ENCODE assay signal across 8 cellular contexts in the genomic region with DNA sequence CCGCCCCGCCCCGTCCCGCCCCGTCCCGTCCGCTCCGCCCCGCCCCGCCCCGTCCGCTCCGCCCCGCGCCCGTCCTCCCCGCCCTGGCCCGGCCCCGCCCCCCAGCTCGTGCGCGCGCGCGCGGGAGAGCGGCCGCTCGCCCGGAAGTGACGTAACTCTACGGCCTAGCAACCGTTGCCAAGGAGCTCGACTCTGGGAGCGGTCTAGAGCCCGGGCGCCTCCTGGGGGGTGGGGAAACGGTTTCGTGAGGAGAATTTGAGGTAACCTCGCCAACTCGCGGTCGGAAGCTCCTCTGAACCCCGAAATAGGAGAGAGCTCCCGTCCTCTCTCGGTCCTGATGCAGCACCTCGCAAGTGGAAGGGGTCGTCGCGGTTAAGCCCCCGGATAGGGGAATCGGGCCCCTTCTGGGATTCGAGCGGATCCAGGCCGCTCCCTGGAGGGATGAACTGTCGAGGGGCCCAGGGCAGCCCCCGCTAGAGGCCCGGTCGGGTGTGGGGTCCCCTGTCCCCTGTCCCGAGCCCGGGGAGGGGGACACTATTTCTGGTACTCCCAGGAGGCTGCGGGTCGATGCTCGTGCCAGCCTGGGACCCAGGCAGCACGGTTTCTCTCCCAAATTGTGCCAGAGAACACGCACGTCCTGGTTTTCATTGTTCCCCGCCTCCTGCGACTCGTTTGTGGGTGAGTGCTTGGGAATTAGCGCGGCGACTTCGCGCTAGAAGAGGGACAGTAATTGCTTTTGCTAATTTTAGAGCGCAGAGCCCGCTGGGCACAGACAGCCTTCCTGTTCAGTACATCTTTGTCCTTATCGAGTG. TPM values are rescaled to one million over a fixed set of nuclear protein-coding genes. Genes with fewer than 3 reads are reported as not detected.
DNase-seq lines count a peak whose midpoint lies in the region; ATAC-seq and TF ChIP-seq lines count a peak whose summit lies in the region.

A gene with protein sequence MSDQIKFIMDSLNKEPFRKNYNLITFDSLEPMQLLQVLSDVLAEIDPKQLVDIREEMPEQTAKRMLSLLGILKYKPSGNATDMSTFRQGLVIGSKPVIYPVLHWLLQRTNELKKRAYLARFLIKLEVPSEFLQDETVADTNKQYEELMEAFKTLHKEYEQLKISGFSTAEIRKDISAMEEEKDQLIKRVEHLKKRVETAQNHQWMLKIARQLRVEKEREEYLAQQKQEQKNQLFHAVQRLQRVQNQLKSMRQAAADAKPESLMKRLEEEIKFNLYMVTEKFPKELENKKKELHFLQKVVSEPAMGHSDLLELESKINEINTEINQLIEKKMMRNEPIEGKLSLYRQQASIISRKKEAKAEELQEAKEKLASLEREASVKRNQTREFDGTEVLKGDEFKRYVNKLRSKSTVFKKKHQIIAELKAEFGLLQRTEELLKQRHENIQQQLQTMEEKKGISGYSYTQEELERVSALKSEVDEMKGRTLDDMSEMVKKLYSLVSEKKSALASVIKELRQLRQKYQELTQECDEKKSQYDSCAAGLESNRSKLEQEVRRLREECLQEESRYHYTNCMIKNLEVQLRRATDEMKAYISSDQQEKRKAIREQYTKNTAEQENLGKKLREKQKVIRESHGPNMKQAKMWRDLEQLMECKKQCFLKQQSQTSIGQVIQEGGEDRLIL (plus strand): TSS at position 174 of the 812 bp plus-strand sequence. CDS start 3,024 bp downstream, outside the sequence.

- H3F3A ChIP-seq in GM23338 (replicated peaks; ENCODE audit: low read depth) = no peaks in the 10 kb centered on the region

- H3K4me2 ChIP-seq in GM23338 = peak within 1 kb of the TSS; percentile 87

- H3K36me3 Mint-ChIP-seq in GM23338 (ENCODE audit: low read depth) = peaks cover 3% of the 10 kb centered on the region; the same call in 2 of the 3 replicates
- H3K36me3 Mint-ChIP-seq in activated T-helper 2 cell treated with anti-CD3 and anti-CD28 coated beads, Interferon-gamma antibody, Interleukin-2, Interleukin-4, amounts not matched to agents 10 μg/mL and 5 μg/mL and 100 μg/mL, durations not matched to agents 14 hours and 24 hours and 36 hours (ENCODE audit: low read depth) = no peaks in the 10 kb centered on the region
- no peaks in the 10 kb centered on the region for H3K36me3 Mint-ChIP-seq in naive thymus-derived CD8-positive, alpha-beta T cell
- no peaks in the 10 kb centered on the region for H3K36me3 Mint-ChIP-seq in stimulated activated naive B cell treated with anti-CD40 and anti-IgM and Interleukin-4, amounts not matched to agents 10 μg/mL and 1 μg/mL and 100 μg/mL, for 72 hours

- DNase-seq in DMS153 treated with DMSO at 0.1 percent for 48 hours (lab: John Stamatoyannopoulos, UW; ENCODE audit: unreplicated experiment) (peak; percentile 40), GM23338 (ENCODE audit: low spot score) (peak; percentile 98), LoVo (ENCODE audit: low spot score) (peak; percentile 98), RWPE1 (ENCODE audit: low spot score) (peak; percentile 95), fibroblast of peridontal ligament (ENCODE audit: extremely low read depth) (peak; percentile 93)
- peak; percentile 91 for DNase-seq in activated T-helper 2 cell treated with anti-CD3 and anti-CD28 coated beads, Interferon-gamma antibody, Interleukin-2, Interleukin-4, amounts not matched to agents 10 μg/mL and 5 μg/mL and 100 μg/mL, durations not matched to agents 14 hours and 24 hours and 36 hours (ENCODE audit: low spot score)
- DNase-seq in naive thymus-derived CD8-positive, alpha-beta T cell = peak; percentile 92 to 99 (median 94)
- DNase-seq in stimulated activated naive B cell treated with anti-CD40 and anti-IgM and Interleukin-4, amounts not matched to agents 10 μg/mL and 1 μg/mL and 100 μg/mL, for 72 hours = peak; percentile 85

- H3K4me1 ChIP-seq in GM23338 (ENCODE audit: insufficient read depth) = peaks cover 20% of the 10 kb centered on the region

- POLR2A ChIA-PET in RWPE1 (lab: Yijun Ruan, JAX; ENCODE audit: low non-redundant PET) = no interaction called here
- POLR2A ChIA-PET in naive thymus-derived CD8-positive, alpha-beta T cell (lab: Charles Lee) = interaction anchor here (1.0 to 1.7 kb wide), 6 partner anchors 8 to 462 kb away, joined by 3 to 7 read pairs (median 4); a partner anchor contains a TSS

- H3K27ac ChIP-seq in GM23338 (ENCODE audit: low read depth) (peak within 1 kb of the TSS; percentile 85), RWPE1 (peak within 1 kb of the TSS; percentile 85)

- CTCF ChIA-PET in RWPE1 (lab: Yijun Ruan, JAX) = interaction anchor here (1.1 kb wide), 1 partner anchor 156 kb away, joined by 3 read pairs; no protein-coding TSS in a partner anchor

- TF ChIP-seq CTCF in GM23338 (conservative IDR thresholded peaks at IDR 0.05; ENCODE audit: low read depth in 2 of 2) (0 out of 4 replicates have a peak, but pooled peaks of 1 of the 2 experiments have one; percentile 0), RWPE1 (conservative IDR thresholded peaks at IDR 0.05; ENCODE audit: low read depth) (no peak)

- ATAC-seq in GM23338 = peak; percentile 82
- ATAC-seq in naive thymus-derived CD8-positive, alpha-beta T cell = peak; percentile 87 to 92
- ATAC-seq in stimulated activated naive B cell treated with anti-CD40 and anti-IgM and Interleukin-4, amounts not matched to agents 10 μg/mL and 1 μg/mL and 100 μg/mL, for 72 hours (replicated peaks) = peak; percentile 96

- peak within 1 kb of the TSS; percentile 98 for H3K27ac Mint-ChIP-seq in GM23338
- H3K27ac Mint-ChIP-seq in activated T-helper 2 cell treated with anti-CD3 and anti-CD28 coated beads, Interferon-gamma antibody, Interleukin-2, Interleukin-4, amounts not matched to agents 10 μg/mL and 5 μg/mL and 100 μg/mL, durations not matched to agents 14 hours and 24 hours and 36 hours = peak within 1 kb of the TSS; percentile 42
- peak within 1 kb of the TSS; percentile 19 to 96 (median 92) for H3K27ac Mint-ChIP-seq in naive thymus-derived CD8-positive, alpha-beta T cell
- peak within 1 kb of the TSS; percentile 93 for H3K27ac Mint-ChIP-seq in stimulated activated naive B cell treated with anti-CD40 and anti-IgM and Interleukin-4, amounts not matched to agents 10 μg/mL and 1 μg/mL and 100 μg/mL, for 72 hours

- no peaks in the 10 kb centered on the region for H3K9me2 ChIP-seq in GM23338 (ENCODE audit: insufficient read depth)

- H3K9me3 Mint-ChIP-seq in GM23338 = no peaks in the 10 kb centered on the region; the same call in 2 of the 3 replicates
- H3K9me3 Mint-ChIP-seq in activated T-helper 2 cell treated with anti-CD3 and anti-CD28 coated beads, Interferon-gamma antibody, Interleukin-2, Interleukin-4, amounts not matched to agents 10 μg/mL and 5 μg/mL and 100 μg/mL, durations not matched to agents 14 hours and 24 hours and 36 hours = no peaks in the 10 kb centered on the region
- H3K9me3 Mint-ChIP-seq in naive thymus-derived CD8-positive, alpha-beta T cell = no peaks in the 10 kb centered on the region
- H3K9me3 Mint-ChIP-seq in stimulated activated naive B cell treated with anti-CD40 and anti-IgM and Interleukin-4, amounts not matched to agents 10 μg/mL and 1 μg/mL and 100 μg/mL, for 72 hours = no peaks in the 10 kb centered on the region

- peak within 1 kb of the TSS; percentile 86 for H3K4me3 ChIP-seq in GM23338

- intact Hi-C loops in activated T-helper 2 cell treated with anti-CD3 and anti-CD28 coated beads, Interferon-gamma antibody, Interleukin-2, Interleukin-4, amounts not matched to agents 10 μg/mL and 5 μg/mL and 100 μg/mL, durations not matched to agents 14 hours and 24 hours and 36 hours (cut with micrococcal nuclease) = loop anchor here (1.0 to 10.0 kb wide), 2 partner anchors 157 to 410 kb away; a partner anchor contains a TSS

- no peaks in the 10 kb centered on the region for H3K36me3 ChIP-seq in GM23338 (ENCODE audit: insufficient read depth)

- H4K20me1 ChIP-seq in GM23338 (replicated peaks; ENCODE audit: insufficient read depth) = no peaks in the 10 kb centered on the region

- H2AFZ ChIP-seq in GM23338 = peak within 1 kb of the TSS; percentile 72

- H3K4me1 Mint-ChIP-seq in GM23338 = peaks cover 17% of the 10 kb centered on the region
- peaks cover 10% of the 10 kb centered on the region for H3K4me1 Mint-ChIP-seq in activated T-helper 2 cell treated with anti-CD3 and anti-CD28 coated beads, Interferon-gamma antibody, Interleukin-2, Interleukin-4, amounts not matched to agents 10 μg/mL and 5 μg/mL and 100 μg/mL, durations not matched to agents 14 hours and 24 hours and 36 hours (ENCODE audit: low read depth)
- H3K4me1 Mint-ChIP-seq in naive thymus-derived CD8-positive, alpha-beta T cell = peaks cover 0 to 11% (median 9%) of the 10 kb centered on the region in 4 donors
- peaks cover 0 to 5% of the 10 kb centered on the region in 2 donors for H3K4me1 Mint-ChIP-seq in stimulated activated naive B cell treated with anti-CD40 and anti-IgM and Interleukin-4, amounts not matched to agents 10 μg/mL and 1 μg/mL and 100 μg/mL, for 72 hours

- peaks cover 5% of the 10 kb centered on the region; the same call in 1 of the 2 replicates for H3K27me3 ChIP-seq in GM23338 (ENCODE audit: insufficient read depth)

- H3K4me3 Mint-ChIP-seq in GM23338 = peak within 1 kb of the TSS; percentile 94
- peak within 1 kb of the TSS; percentile 89 for H3K4me3 Mint-ChIP-seq in activated T-helper 2 cell treated with anti-CD3 and anti-CD28 coated beads, Interferon-gamma antibody, Interleukin-2, Interleukin-4, amounts not matched to agents 10 μg/mL and 5 μg/mL and 100 μg/mL, durations not matched to agents 14 hours and 24 hours and 36 hours (ENCODE audit: low read depth)
- peak within 1 kb of the TSS; percentile 81 to 96 (median 92) for H3K4me3 Mint-ChIP-seq in naive thymus-derived CD8-positive, alpha-beta T cell
- H3K4me3 Mint-ChIP-seq in stimulated activated naive B cell treated with anti-CD40 and anti-IgM and Interleukin-4, amounts not matched to agents 10 μg/mL and 1 μg/mL and 100 μg/mL, for 72 hours = peak within 1 kb of the TSS; percentile 90 to 93

- no peaks in the 10 kb centered on the region for H3K79me2 ChIP-seq in GM23338 (replicated peaks; ENCODE audit: insufficient read depth)

- H3K27me3 Mint-ChIP-seq in GM23338 (ENCODE audit: insufficient read depth, low read depth, poor library complexity) = peaks cover 11% of the 10 kb centered on the region
- H3K27me3 Mint-ChIP-seq in activated T-helper 2 cell treated with anti-CD3 and anti-CD28 coated beads, Interferon-gamma antibody, Interleukin-2, Interleukin-4, amounts not matched to agents 10 μg/mL and 5 μg/mL and 100 μg/mL, durations not matched to agents 14 hours and 24 hours and 36 hours (ENCODE audit: low read depth) = peaks cover 21% of the 10 kb centered on the region
- peaks cover 0 to 4% (median 0%) of the 10 kb centered on the region in 5 donors for H3K27me3 Mint-ChIP-seq in naive thymus-derived CD8-positive, alpha-beta T cell
- H3K27me3 Mint-ChIP-seq in stimulated activated naive B cell treated with anti-CD40 and anti-IgM and Interleukin-4, amounts not matched to agents 10 μg/mL and 1 μg/mL and 100 μg/mL, for 72 hours = peaks cover 0 to 6% of the 10 kb centered on the region in 2 donors

RNA-seq across cellular contexts. Expression of the gene that starts here (rescaled TPM):
- total RNA-seq in GM23338 (2014; rRNA removed; shearing (Covaris generic)) = 7.7 and 17.5 TPM in 2 replicates
- polyA plus RNA-seq in GM23338 (2016; fragmentation: Nextera tagmentation; extraction: Ambion mirVana) = 12.8 and 22.3 TPM in 2 replicates
- 1.3 and 1.6 TPM in 2 replicates for total RNA-seq in activated T-helper 2 cell treated with anti-CD3 and anti-CD28 coated beads, Interferon-gamma antibody, Interleukin-2, Interleukin-4, amounts not matched to agents 10 μg/mL and 5 μg/mL and 100 μg/mL, durations not matched to agents 14 hours and 24 hours and 36 hours
- 1 to 10 TPM; 2.3 to 2.5 TPM for total RNA-seq in naive thymus-derived CD8-positive, alpha-beta T cell
- polyA plus RNA-seq in naive thymus-derived CD8-positive, alpha-beta T cell = under 1 TPM; 0.45 to 0.82 (median 0.56) TPM

Comparison
In these comparisons a context has a peak if more than half of its experiments do, and no peak if none do; other contexts are left out.
1. Peak in every context shown above with its lines: DNase-seq, ATAC-seq, H3K4me3 ChIP-seq and H3K27ac ChIP-seq.
2. DNase-seq: peak in every context shown above with its lines; median percentile 98 in GM23338; 98 in LoVo; 95 in RWPE1; 94 in naive thymus-derived CD8-positive, alpha-beta T cell; 93 in fibroblast of peridontal ligament; 91 in activated T-helper 2 cell treated with anti-CD3 and anti-CD28 coated beads, Interferon-gamma antibody, Interleukin-2, Interleukin-4, amounts not matched to agents 10 μg/mL and 5 μg/mL and 100 μg/mL, durations not matched to agents 14 hours and 24 hours and 36 hours; 85 in stimulated activated naive B cell treated with anti-CD40 and anti-IgM and Interleukin-4, amounts not matched to agents 10 μg/mL and 1 μg/mL and 100 μg/mL, for 72 hours; 40 in DMS153 treated with DMSO at 0.1 percent for 48 hours.
3. H3K27ac Mint-ChIP-seq: peak in every context shown above with its lines; median percentile 98 in GM23338; 93 in stimulated activated naive B cell treated with anti-CD40 and anti-IgM and Interleukin-4, amounts not matched to agents 10 μg/mL and 1 μg/mL and 100 μg/mL, for 72 hours; 92 in naive thymus-derived CD8-positive, alpha-beta T cell; 42 in activated T-helper 2 cell treated with anti-CD3 and anti-CD28 coated beads, Interferon-gamma antibody, Interleukin-2, Interleukin-4, amounts not matched to agents 10 μg/mL and 5 μg/mL and 100 μg/mL, durations not matched to agents 14 hours and 24 hours and 36 hours.